ENCODE assay signal across 31 cellular contexts in genomic region chr4:186481998-186482790, GRCh38.
"Had no signal": no experiment of that assay in that cellular context is flagged by ENCODE, and none has a peak within 500 bp of the region (broad histone marks: within the 10 kb centered on the region; RNA-seq: fewer than 3 reads in every experiment).

No MANE protein-coding gene starts in this region.

- H3K27me3 ChIP-seq: ascending aorta, brain microvascular endothelial cell, foreskin keratinocyte, right atrium auricular region, thyroid gland, upper lobe of left lung, vagina had no signal

- H3K4me2 ChIP-seq: smooth muscle cell had no signal

- FAIRE-seq: keratinocyte had no signal

- H3K9me3 Mint-ChIP-seq: mesothelial cell of epicardium; nephron progenitor cell; stimulated activated memory B cell treated with anti-CD40 and anti-IgM and Interleukin-4, amounts not matched to agents 10 μg/mL and 1 μg/mL and 100 μg/mL, for 72 hours had no signal

- H3K4me1 Mint-ChIP-seq: naive B cell; stimulated activated memory B cell treated with anti-CD40 and anti-IgM and Interleukin-4, amounts not matched to agents 10 μg/mL and 1 μg/mL and 100 μg/mL, for 72 hours had no signal

- H3K4me3 Mint-ChIP-seq: activated naive CD8-positive, alpha-beta T cell; dendritic cell treated with granulocyte-macrophage colony-stimulating factor and Interleukin-4, amounts not matched to agents 40 ng/mL and 50 ng/mL, for 4 days; mesothelial cell of epicardium; naive B cell; nephron progenitor cell; stimulated activated memory B cell treated with anti-CD40 and anti-IgM and Interleukin-4, amounts not matched to agents 10 μg/mL and 1 μg/mL and 100 μg/mL, for 72 hours had no signal

- DNase-seq: activated CD4-positive, alpha-beta T cell treated with anti-CD3 and anti-CD28 coated beads for 4 hours; activated CD4-positive, alpha-beta T cell treated with anti-CD3 and anti-CD28 coated beads, Interleukin-2, amount 50 U/mL, for 4 hours; activated effector memory CD4-positive, alpha-beta T cell treated with Interleukin-2 at 50 U/mL for 16 hours; activated naive CD4-positive, alpha-beta T cell treated with Interleukin-2 at 50 U/mL for 16 hours; activated T-cell treated with anti-CD3 and anti-CD28 coated beads for 4 hours; brain microvascular endothelial cell; foreskin keratinocyte; heart right ventricle; left cardiac atrium; left ventricle myocardium superior; naive B cell; nephron progenitor cell; nucleus accumbens; psoas muscle; stimulated activated CD4-positive, alpha-beta T cell treated with anti-CD3 and anti-CD28 coated beads, Interleukin-1b, Interleukin-23, amount 100 ng/mL, for 48 hours; stimulated activated CD4-positive, alpha-beta T cell treated with anti-CD3 and anti-CD28 coated beads, Interleukin-4, amount 100 ng/mL, for 4 hours; stimulated activated CD8-positive, alpha-beta memory T cell treated with anti-CD3 and anti-CD28 coated beads, Interleukin-4, amount 100 ng/mL, for 48 hours; stomach; thyroid gland; upper lobe of left lung had no signal

- H3K9me3 ChIP-seq: ascending aorta, esophagus muscularis mucosa, heart right ventricle, psoas muscle, right atrium auricular region, stomach, thyroid gland, upper lobe of left lung, vagina had no signal

- H3K27ac Mint-ChIP-seq: activated naive CD8-positive, alpha-beta T cell; dendritic cell treated with granulocyte-macrophage colony-stimulating factor and Interleukin-4, amounts not matched to agents 40 ng/mL and 50 ng/mL, for 4 days; mesothelial cell of epicardium; naive B cell; nephron progenitor cell; stimulated activated memory B cell treated with anti-CD40 and anti-IgM and Interleukin-4, amounts not matched to agents 10 μg/mL and 1 μg/mL and 100 μg/mL, for 72 hours had no signal

- H3K4me1 ChIP-seq: ascending aorta, foreskin keratinocyte, heart right ventricle, parathyroid adenoma, psoas muscle, right atrium auricular region, thyroid gland, upper lobe of left lung had no signal

- H3K4me3 ChIP-seq: ascending aorta, esophagus muscularis mucosa, heart right ventricle, psoas muscle, right atrium auricular region, smooth muscle cell, stomach, thyroid gland, upper lobe of left lung, vagina had no signal

- H3K9ac ChIP-seq: parathyroid adenoma had no signal

- H2AFZ ChIP-seq: parathyroid adenoma had no signal

- H3K27ac ChIP-seq: ascending aorta, brain microvascular endothelial cell, esophagus muscularis mucosa, foreskin keratinocyte, heart right ventricle, parathyroid adenoma, psoas muscle, right atrium auricular region, stomach, thyroid gland, upper lobe of left lung, vagina had no signal

- ATAC-seq: foreskin keratinocyte; heart right ventricle; left cardiac atrium; left ventricle myocardium superior; psoas muscle; stimulated activated memory B cell treated with anti-CD40 and anti-IgM and Interleukin-4, amounts not matched to agents 10 μg/mL and 1 μg/mL and 100 μg/mL, for 72 hours had no signal

- H3K36me3 ChIP-seq: ascending aorta, brain microvascular endothelial cell, esophagus muscularis mucosa, heart right ventricle, right atrium auricular region, stomach, thyroid gland, upper lobe of left lung, vagina had no signal

- H3K36me3 Mint-ChIP-seq: activated naive CD8-positive, alpha-beta T cell; mesothelial cell of epicardium; naive B cell; stimulated activated memory B cell treated with anti-CD40 and anti-IgM and Interleukin-4, amounts not matched to agents 10 μg/mL and 1 μg/mL and 100 μg/mL, for 72 hours had no signal

- H3K27me3 Mint-ChIP-seq: dendritic cell treated with granulocyte-macrophage colony-stimulating factor and Interleukin-4, amounts not matched to agents 40 ng/mL and 50 ng/mL, for 4 days; naive B cell; stimulated activated memory B cell treated with anti-CD40 and anti-IgM and Interleukin-4, amounts not matched to agents 10 μg/mL and 1 μg/mL and 100 μg/mL, for 72 hours had no signal
